ENCODE assay signal across 1 cellular context in the genomic region with DNA sequence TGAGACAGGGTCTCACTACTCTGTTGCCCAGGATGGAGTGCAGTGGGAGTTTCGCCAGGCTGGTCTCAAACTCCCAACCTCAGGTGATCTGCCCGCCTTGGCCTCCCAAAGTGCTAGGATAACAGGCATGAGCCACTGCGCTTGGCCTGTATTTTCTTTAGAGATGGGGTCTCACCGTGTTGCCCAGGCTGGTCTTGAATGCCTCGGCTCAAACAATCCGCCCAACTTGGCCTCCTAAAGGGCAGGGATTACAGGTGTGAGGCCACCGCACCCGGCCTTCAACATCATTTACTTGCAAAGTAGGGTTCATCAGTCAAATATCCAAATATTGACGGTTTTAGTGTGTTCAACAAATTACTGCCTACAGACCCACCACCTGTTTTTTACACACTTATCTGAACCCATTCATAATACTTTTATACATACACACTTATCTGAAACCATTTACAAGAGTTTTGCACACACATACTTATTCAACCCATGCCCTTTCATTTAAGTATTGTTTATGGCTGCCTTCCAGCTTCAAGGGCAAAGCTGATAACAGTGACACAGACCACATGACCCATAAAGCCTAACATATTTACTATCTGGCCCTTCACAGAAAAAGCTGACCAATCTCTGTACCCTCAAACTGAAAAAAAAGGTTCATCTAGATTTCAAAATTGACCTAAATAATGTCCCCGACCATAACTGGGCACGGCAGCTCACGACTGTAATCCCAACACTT.
TF ChIP-seq lines count a peak whose summit lies in the region.

No MANE protein-coding gene starts in this region.

TF ChIP-seq in K562, 482 proteins besides CTCF, POLR2A, EP300 and RAD21:
- no peak for TF ChIP-seq SP1 (CRISPR knock-in tag; IDR thresholded peaks at IDR 0.05)
- TF ChIP-seq, protein P1, sequence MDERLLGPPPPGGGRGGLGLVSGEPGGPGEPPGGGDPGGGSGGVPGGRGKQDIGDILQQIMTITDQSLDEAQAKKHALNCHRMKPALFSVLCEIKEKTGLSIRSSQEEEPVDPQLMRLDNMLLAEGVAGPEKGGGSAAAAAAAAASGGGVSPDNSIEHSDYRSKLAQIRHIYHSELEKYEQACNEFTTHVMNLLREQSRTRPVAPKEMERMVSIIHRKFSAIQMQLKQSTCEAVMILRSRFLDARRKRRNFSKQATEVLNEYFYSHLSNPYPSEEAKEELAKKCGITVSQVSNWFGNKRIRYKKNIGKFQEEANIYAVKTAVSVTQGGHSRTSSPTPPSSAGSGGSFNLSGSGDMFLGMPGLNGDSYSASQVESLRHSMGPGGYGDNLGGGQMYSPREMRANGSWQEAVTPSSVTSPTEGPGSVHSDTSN (CRISPR knock-in tag; IDR thresholded peaks at IDR 0.05; ENCODE audit: low read depth) = no peak
- TF ChIP-seq, protein P1 (tag; conservative IDR thresholded peaks at IDR 0.05; ENCODE audit: low read depth) = peak; percentile 42; the same call in 1 of the 2 replicates
- peak; percentile 77 for TF ChIP-seq ESRRA (IDR thresholded peaks at IDR 0.05; ENCODE audit: borderline replicate concordance, low read depth)
- no peak for TF ChIP-seq BCOR (IDR thresholded peaks at IDR 0.05)
- no peak for TF ChIP-seq EZH2 (IDR thresholded peaks at IDR 0.05; ENCODE audit: borderline replicate concordance, low read depth, low read length)
- TF ChIP-seq, protein P2, sequence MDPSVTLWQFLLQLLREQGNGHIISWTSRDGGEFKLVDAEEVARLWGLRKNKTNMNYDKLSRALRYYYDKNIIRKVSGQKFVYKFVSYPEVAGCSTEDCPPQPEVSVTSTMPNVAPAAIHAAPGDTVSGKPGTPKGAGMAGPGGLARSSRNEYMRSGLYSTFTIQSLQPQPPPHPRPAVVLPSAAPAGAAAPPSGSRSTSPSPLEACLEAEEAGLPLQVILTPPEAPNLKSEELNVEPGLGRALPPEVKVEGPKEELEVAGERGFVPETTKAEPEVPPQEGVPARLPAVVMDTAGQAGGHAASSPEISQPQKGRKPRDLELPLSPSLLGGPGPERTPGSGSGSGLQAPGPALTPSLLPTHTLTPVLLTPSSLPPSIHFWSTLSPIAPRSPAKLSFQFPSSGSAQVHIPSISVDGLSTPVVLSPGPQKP (CRISPR knock-in tag; IDR thresholded peaks at IDR 0.05) = no peak
- no peak for TF ChIP-seq ZNF184 (CRISPR knock-in tag; IDR thresholded peaks at IDR 0.05)
- TF ChIP-seq HDAC3 (IDR thresholded peaks at IDR 0.05; ENCODE audit: borderline replicate concordance, partially characterized antibody) = no peak
- no peak for TF ChIP-seq KHSRP (IDR thresholded peaks at IDR 0.05)
- TF ChIP-seq TAL1 (IDR thresholded peaks at IDR 0.05) = peak; percentile 14; the same call in 1 of the 2 replicates
- no peak for TF ChIP-seq PRPF4 (IDR thresholded peaks at IDR 0.05; ENCODE audit: insufficient read depth, low read depth, low read length, poor library complexity, severe bottlenecking)
- peak; percentile 21 to 49; a peak in 3 of 4 replicates for TF ChIP-seq KDM1A (IDR thresholded peaks at IDR 0.05)
- no peak for TF ChIP-seq ZNF699 (CRISPR knock-in tag; IDR thresholded peaks at IDR 0.05; ENCODE audit: insufficient replicate concordance)
- TF ChIP-seq RAD51 (IDR thresholded peaks at IDR 0.05; ENCODE audit: borderline replicate concordance, low read depth) = peak; percentile 49; the same call in 1 of the 2 replicates
- no peak for TF ChIP-seq ZNF717 (CRISPR knock-in tag; IDR thresholded peaks at IDR 0.05)
- peak in 1 of 2 experiments; percentile 61; a peak in 1 of 4 replicates for TF ChIP-seq RCOR1 (IDR thresholded peaks at IDR 0.05; ENCODE audit: borderline replicate concordance in 1 of 2, low read depth in 2 of 2, low read length in 2 of 2)
- TF ChIP-seq MEIS2 (IDR thresholded peaks at IDR 0.05; ENCODE audit: partially characterized antibody) = peak; percentile 28
- TF ChIP-seq, protein P3, sequence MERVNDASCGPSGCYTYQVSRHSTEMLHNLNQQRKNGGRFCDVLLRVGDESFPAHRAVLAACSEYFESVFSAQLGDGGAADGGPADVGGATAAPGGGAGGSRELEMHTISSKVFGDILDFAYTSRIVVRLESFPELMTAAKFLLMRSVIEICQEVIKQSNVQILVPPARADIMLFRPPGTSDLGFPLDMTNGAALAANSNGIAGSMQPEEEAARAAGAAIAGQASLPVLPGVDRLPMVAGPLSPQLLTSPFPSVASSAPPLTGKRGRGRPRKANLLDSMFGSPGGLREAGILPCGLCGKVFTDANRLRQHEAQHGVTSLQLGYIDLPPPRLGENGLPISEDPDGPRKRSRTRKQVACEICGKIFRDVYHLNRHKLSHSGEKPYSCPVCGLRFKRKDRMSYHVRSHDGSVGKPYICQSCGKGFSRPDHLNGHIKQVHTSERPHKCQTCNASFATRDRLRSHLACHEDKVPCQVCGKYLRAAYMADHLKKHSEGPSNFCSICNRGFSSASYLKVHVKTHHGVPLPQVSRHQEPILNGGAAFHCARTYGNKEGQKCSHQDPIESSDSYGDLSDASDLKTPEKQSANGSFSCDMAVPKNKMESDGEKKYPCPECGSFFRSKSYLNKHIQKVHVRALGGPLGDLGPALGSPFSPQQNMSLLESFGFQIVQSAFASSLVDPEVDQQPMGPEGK (CRISPR knock-in tag; IDR thresholded peaks at IDR 0.05; ENCODE audit: borderline replicate concordance) = no peak
- TF ChIP-seq ZNF23 (CRISPR knock-in tag; IDR thresholded peaks at IDR 0.05) = no peak
- TF ChIP-seq MECOM (CRISPR knock-in tag; IDR thresholded peaks at IDR 0.05) = no peak
- no peak for TF ChIP-seq MCM7 (IDR thresholded peaks at IDR 0.05)
- TF ChIP-seq ARID1B (IDR thresholded peaks at IDR 0.05) = peak; percentile 62
- 0 out of 2 replicates have a peak, but pooled peaks have one; percentile 31 for TF ChIP-seq TCF3 (CRISPR knock-in tag; IDR thresholded peaks at IDR 0.05)
- peak; percentile 35; the same call in 1 of the 2 replicates for TF ChIP-seq TEAD4 (IDR thresholded peaks at IDR 0.05; ENCODE audit: low read length)
- TF ChIP-seq TEAD4 (CRISPR knock-in tag; IDR thresholded peaks at IDR 0.05; ENCODE audit: borderline replicate concordance) = no peak
- 0 out of 2 replicates have a peak, but pooled peaks have one; percentile 27 for TF ChIP-seq ZNF384 (IDR thresholded peaks at IDR 0.05; ENCODE audit: low read depth, low read length)
- no peak for TF ChIP-seq EP400 (IDR thresholded peaks at IDR 0.05)
- no peak for TF ChIP-seq PURB (CRISPR knock-in tag; IDR thresholded peaks at IDR 0.05; ENCODE audit: low read depth)
- TF ChIP-seq CBFA2T2 (conservative IDR thresholded peaks at IDR 0.05) = peak; percentile 55
- TF ChIP-seq, protein P4, sequence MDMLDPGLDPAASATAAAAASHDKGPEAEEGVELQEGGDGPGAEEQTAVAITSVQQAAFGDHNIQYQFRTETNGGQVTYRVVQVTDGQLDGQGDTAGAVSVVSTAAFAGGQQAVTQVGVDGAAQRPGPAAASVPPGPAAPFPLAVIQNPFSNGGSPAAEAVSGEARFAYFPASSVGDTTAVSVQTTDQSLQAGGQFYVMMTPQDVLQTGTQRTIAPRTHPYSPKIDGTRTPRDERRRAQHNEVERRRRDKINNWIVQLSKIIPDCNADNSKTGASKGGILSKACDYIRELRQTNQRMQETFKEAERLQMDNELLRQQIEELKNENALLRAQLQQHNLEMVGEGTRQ (CRISPR knock-in tag; IDR thresholded peaks at IDR 0.05) = peak; percentile 29; the same call in 1 of the 2 replicates
- TF ChIP-seq FOXK2 (conservative IDR thresholded peaks at IDR 0.05 in 1 of 2, IDR thresholded peaks at IDR 0.05 in 1 of 2; ENCODE audit: low read depth in 2 of 2) = peak in 1 of 2 experiments; percentile 30; a peak in 1 of 4 replicates
- peak; percentile 47; the same call in 1 of the 2 replicates for TF ChIP-seq DPF2 (IDR thresholded peaks at IDR 0.05)
- TF ChIP-seq, protein P5, sequence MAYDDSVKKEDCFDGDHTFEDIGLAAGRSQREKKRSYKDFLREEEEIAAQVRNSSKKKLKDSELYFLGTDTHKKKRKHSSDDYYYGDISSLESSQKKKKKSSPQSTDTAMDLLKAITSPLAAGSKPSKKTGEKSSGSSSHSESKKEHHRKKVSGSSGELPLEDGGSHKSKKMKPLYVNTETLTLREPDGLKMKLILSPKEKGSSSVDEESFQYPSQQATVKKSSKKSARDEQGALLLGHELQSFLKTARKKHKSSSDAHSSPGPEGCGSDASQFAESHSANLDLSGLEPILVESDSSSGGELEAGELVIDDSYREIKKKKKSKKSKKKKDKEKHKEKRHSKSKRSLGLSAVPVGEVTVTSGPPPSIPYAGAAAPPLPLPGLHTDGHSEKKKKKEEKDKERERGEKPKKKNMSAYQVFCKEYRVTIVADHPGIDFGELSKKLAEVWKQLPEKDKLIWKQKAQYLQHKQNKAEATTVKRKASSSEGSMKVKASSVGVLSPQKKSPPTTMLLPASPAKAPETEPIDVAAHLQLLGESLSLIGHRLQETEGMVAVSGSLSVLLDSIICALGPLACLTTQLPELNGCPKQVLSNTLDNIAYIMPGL (CRISPR knock-in tag; IDR thresholded peaks at IDR 0.05) = no peak
- TF ChIP-seq ZFP30 (CRISPR knock-in tag; IDR thresholded peaks at IDR 0.05; ENCODE audit: borderline replicate concordance) = no peak
- TF ChIP-seq NFIC (IDR thresholded peaks at IDR 0.05) = peak; percentile 70
- no peak for TF ChIP-seq NR2C1 (IDR thresholded peaks at IDR 0.05)
- 0 out of 2 replicates have a peak, but pooled peaks have one; percentile 19 for TF ChIP-seq NR2C1 (tag; IDR thresholded peaks at IDR 0.05)
- TF ChIP-seq NCOR1 (IDR thresholded peaks at IDR 0.05) = 0 out of 2 replicates have a peak, but pooled peaks have one; percentile 30
- TF ChIP-seq CBFA2T3 (IDR thresholded peaks at IDR 0.05) = peak; percentile 72
- no peak for TF ChIP-seq NR2C2 (CRISPR knock-in tag; IDR thresholded peaks at IDR 0.05)
- TF ChIP-seq NR2C2 (tag; IDR thresholded peaks at IDR 0.05) = peak; percentile 28; the same call in 1 of the 2 replicates
- no peak for TF ChIP-seq ZKSCAN8 (CRISPR knock-in tag; IDR thresholded peaks at IDR 0.05)
- no peak for TF ChIP-seq SMAD1 (IDR thresholded peaks at IDR 0.05; ENCODE audit: low read depth, low read length, partially characterized antibody)
- no peak for TF ChIP-seq BRCA1 (IDR thresholded peaks at IDR 0.05)
- no peak for TF ChIP-seq BRCA1 (CRISPR knock-in tag; IDR thresholded peaks at IDR 0.05)
- TF ChIP-seq, protein P6, sequence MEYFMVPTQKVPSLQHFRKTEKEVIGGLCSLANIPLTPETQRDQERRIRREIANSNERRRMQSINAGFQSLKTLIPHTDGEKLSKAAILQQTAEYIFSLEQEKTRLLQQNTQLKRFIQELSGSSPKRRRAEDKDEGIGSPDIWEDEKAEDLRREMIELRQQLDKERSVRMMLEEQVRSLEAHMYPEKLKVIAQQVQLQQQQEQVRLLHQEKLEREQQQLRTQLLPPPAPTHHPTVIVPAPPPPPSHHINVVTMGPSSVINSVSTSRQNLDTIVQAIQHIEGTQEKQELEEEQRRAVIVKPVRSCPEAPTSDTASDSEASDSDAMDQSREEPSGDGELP (CRISPR knock-in tag; IDR thresholded peaks at IDR 0.05; ENCODE audit: borderline replicate concordance) = no peak
- TF ChIP-seq, protein P7, sequence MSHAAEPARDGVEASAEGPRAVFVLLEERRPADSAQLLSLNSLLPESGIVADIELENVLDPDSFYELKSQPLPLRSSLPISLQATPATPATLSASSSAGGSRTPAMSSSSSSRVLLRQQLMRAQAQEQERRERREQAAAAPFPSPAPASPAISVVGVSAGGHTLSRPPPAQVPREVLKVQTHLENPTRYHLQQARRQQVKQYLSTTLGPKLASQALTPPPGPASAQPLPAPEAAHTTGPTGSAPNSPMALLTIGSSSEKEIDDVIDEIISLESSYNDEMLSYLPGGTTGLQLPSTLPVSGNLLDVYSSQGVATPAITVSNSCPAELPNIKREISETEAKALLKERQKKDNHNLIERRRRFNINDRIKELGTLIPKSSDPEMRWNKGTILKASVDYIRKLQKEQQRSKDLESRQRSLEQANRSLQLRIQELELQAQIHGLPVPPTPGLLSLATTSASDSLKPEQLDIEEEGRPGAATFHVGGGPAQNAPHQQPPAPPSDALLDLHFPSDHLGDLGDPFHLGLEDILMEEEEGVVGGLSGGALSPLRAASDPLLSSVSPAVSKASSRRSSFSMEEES (CRISPR knock-in tag; IDR thresholded peaks at IDR 0.05) = no peak
TF ChIP-seq in K562: peak in this region for 20.
